In genomic region chr16:62261760-62262159, GRCh38 we compare ENCODE assay signal across 3 cellular contexts.
TF ChIP-seq lines count a peak whose summit lies in the region.

No MANE protein-coding gene starts in this region.

TF ChIP-seq in HepG2, 621 proteins besides CTCF, POLR2A, EP300 and RAD21:
- TF ChIP-seq MAFF (IDR thresholded peaks at IDR 0.05; ENCODE audit: low read depth, low read length) (peak; percentile 51; the same call in 1 of the 2 replicates), MED1 (CRISPR knock-in tag; IDR thresholded peaks at IDR 0.05) (no peak), MAFK (conservative IDR thresholded peaks at IDR 0.05 in 1 of 2, IDR thresholded peaks at IDR 0.05 in 1 of 2; ENCODE audit: low read length in 2 of 2) (peak; percentile 63 to 81), ZNF788 (CRISPR knock-in tag; IDR thresholded peaks at IDR 0.05; ENCODE audit: borderline replicate concordance) (no peak)

TF ChIP-seq in A549, 52 proteins besides CTCF, POLR2A, EP300 and RAD21:
- TF ChIP-seq HES2 (IDR thresholded peaks at IDR 0.05) = no peak
- TF ChIP-seq ATOH8 (CRISPR knock-in tag; IDR thresholded peaks at IDR 0.05; ENCODE audit: low read depth) = no peak
- no peak for TF ChIP-seq SMC3 (IDR thresholded peaks at IDR 0.05)
- TF ChIP-seq GATA3 (IDR thresholded peaks at IDR 0.05; ENCODE audit: borderline replicate concordance) = no peak
- TF ChIP-seq JUN (IDR thresholded peaks at IDR 0.05) = no peak
- TF ChIP-seq FOSL2 (IDR thresholded peaks at IDR 0.05) = no peak
- no peak for TF ChIP-seq FOSL2 (CRISPR knock-in tag; IDR thresholded peaks at IDR 0.05)
- TF ChIP-seq MAFK (IDR thresholded peaks at IDR 0.05; ENCODE audit: partially characterized antibody) = peak; percentile 11
- TF ChIP-seq USF2 (IDR thresholded peaks at IDR 0.05) = no peak

TF ChIP-seq in K562, 482 proteins besides CTCF, POLR2A, EP300 and RAD21 (continued from another document):
- no peak for TF ChIP-seq HES1 (IDR thresholded peaks at IDR 0.05; ENCODE audit: low read depth)
- no peak for TF ChIP-seq ARID3B (CRISPR knock-in tag; IDR thresholded peaks at IDR 0.05; ENCODE audit: borderline replicate concordance)
- no peak for TF ChIP-seq HNRNPUL1 (IDR thresholded peaks at IDR 0.05; ENCODE audit: low read length)
- TF ChIP-seq ZNF280A (IDR thresholded peaks at IDR 0.05; ENCODE audit: low read depth, partially characterized antibody) = no peak
